In genomic region chr15:70142322-70143191, GRCh38 we compare ENCODE assay signal across 9 cellular contexts. TPM values are rescaled to one million over a fixed set of nuclear protein-coding genes. Genes with fewer than 3 reads are reported as not detected.
DNase-seq lines count a peak whose midpoint lies in the region; ATAC-seq and TF ChIP-seq lines count a peak whose summit lies in the region.
"Had no signal": no experiment of that assay in that cellular context is flagged by ENCODE, and none has a peak within 500 bp of the region (broad histone marks: within the 10 kb centered on the region; RNA-seq: fewer than 3 reads in every experiment).

No MANE protein-coding gene starts in this region.

- CTCF ChIA-PET in mammary epithelial cell (lab: Charles Lee; ENCODE audit: low non-redundant PET), result interaction anchor here (0.7 kb wide), 1 partner anchor 608 kb away, joined by 3 read pairs; no protein-coding TSS in a partner anchor
- CTCF ChIA-PET in activated naive CD4-positive, alpha-beta T cell treated with anti-CD3 and anti-CD28 coated beads for 36 hours (lab: Charles Lee), result interaction anchor here (0.8 to 1.3 kb wide), 2 partner anchors 305 to 429 kb away, joined by 3 read pairs; no protein-coding TSS in a partner anchor

- H3K27ac Mint-ChIP-seq in activated naive CD4-positive, alpha-beta T cell treated with anti-CD3 and anti-CD28 coated beads for 36 hours, result no peak overlapping the region

- H3K4me3 ChIP-seq in breast epithelium (no peak overlapping the region), mammary epithelial cell (replicated peaks in 1 of 3; ENCODE audit: insufficient read depth in 1 of 3, low read depth in 2 of 3, low read length in 3 of 3) (no peak overlapping the region), mesenchymal stem cell (ENCODE audit: insufficient read depth in 1 of 2, low read depth in 1 of 2, low read length in 2 of 2) (no peak overlapping the region), upper lobe of right lung (no peak overlapping the region)

- no peak overlapping the region for H4K8ac ChIP-seq in mesenchymal stem cell (ENCODE audit: low read length)

- no peak overlapping the region for H4K91ac ChIP-seq in mesenchymal stem cell (ENCODE audit: low read length)

- H3K36me3 ChIP-seq in breast epithelium (no peaks in the 10 kb centered on the region), mammary epithelial cell (ENCODE audit: insufficient read depth, low read length) (no peaks in the 10 kb centered on the region), mesenchymal stem cell (ENCODE audit: control insufficient read depth in 1 of 2, insufficient read depth in 2 of 2, low read depth in 1 of 2, low read length in 2 of 2) (no peaks in the 10 kb centered on the region), upper lobe of right lung (no peaks in the 10 kb centered on the region)

- H3K9ac ChIP-seq in mammary epithelial cell (ENCODE audit: insufficient read depth, low read length), result no peak overlapping the region
- H3K9ac ChIP-seq in mesenchymal stem cell (ENCODE audit: low read length), result no peak overlapping the region

- H3K14ac ChIP-seq in mesenchymal stem cell (ENCODE audit: low read length in 2 of 2), result no peak overlapping the region

- BruUV-seq in mammary epithelial cell (replicated peaks; lab: Mats Ljungman, UMichigan), result no TSS peak

- peaks cover 34% of the 10 kb centered on the region for H3K4me1 Mint-ChIP-seq in activated naive CD4-positive, alpha-beta T cell treated with anti-CD3 and anti-CD28 coated beads for 36 hours (ENCODE audit: low read depth)

- no peaks in the 10 kb centered on the region for H3K79me2 ChIP-seq in mammary epithelial cell (ENCODE audit: insufficient read depth, low read length)

- no peak for DNase-seq in breast epithelium (ENCODE audit: low spot score in 2 of 2)
- no peak for DNase-seq in mammary epithelial cell
- peak; percentile 68 for DNase-seq in activated naive CD4-positive, alpha-beta T cell treated with anti-CD3 and anti-CD28 coated beads for 36 hours
- peak; percentile 73 for DNase-seq in mesenchymal stem cell
- DNase-seq in upper lobe of right lung, result peak; percentile 76
- DNase-seq in NCI-H1092 treated with DMSO at 0.1 percent for 48 hours (lab: John Stamatoyannopoulos, UW), result no peak
- no peak for DNase-seq in SHP77 (lab: John Stamatoyannopoulos, UW)

- H3K4ac ChIP-seq in mesenchymal stem cell (ENCODE audit: low read depth in 1 of 2, low read length in 2 of 2), result no peak overlapping the region

- no peak overlapping the region for H2AK5ac ChIP-seq in mesenchymal stem cell (ENCODE audit: low read length, severe bottlenecking)

- H3K9me3 Mint-ChIP-seq in activated naive CD4-positive, alpha-beta T cell treated with anti-CD3 and anti-CD28 coated beads for 36 hours, result no peaks in the 10 kb centered on the region

- dilution Hi-C loops in mammary epithelial cell (cut with HindIII; ENCODE audit: low sequenced_read_pairs), result no loop called here

- in situ Hi-C loops in mammary epithelial cell (cut with MboI; ENCODE audit: low sequenced_read_pairs in 2 of 2), result no loop called here

- no peak overlapping the region for H2BK120ac ChIP-seq in mesenchymal stem cell (ENCODE audit: low read depth, low read length)

- no peaks in the 10 kb centered on the region for H3K79me1 ChIP-seq in mesenchymal stem cell (replicated peaks; ENCODE audit: low read length, poor library complexity, severe bottlenecking)

- no peaks in the 10 kb centered on the region for H4K20me1 ChIP-seq in mammary epithelial cell (ENCODE audit: insufficient read depth, low read length)

- TF ChIP-seq CTCF in breast epithelium (IDR thresholded peaks at IDR 0.05) (no peak), mammary epithelial cell (conservative IDR thresholded peaks at IDR 0.05 in 1 of 2, IDR thresholded peaks at IDR 0.05 in 1 of 2; ENCODE audit: extremely low read depth in 1 of 2, insufficient read depth in 1 of 2, low read depth in 1 of 2, low read length in 2 of 2) (no peak), upper lobe of right lung (IDR thresholded peaks at IDR 0.05) (no peak)

- intact Hi-C loops in breast epithelium (cut with DNase I; ENCODE audit: low total_unique reads) (no loop called here), mammary epithelial cell (cut with micrococcal nuclease) (no loop called here), upper lobe of right lung (cut with DNase I) (no loop called here)
- intact Hi-C loops in activated naive CD4-positive, alpha-beta T cell treated with anti-CD3 and anti-CD28 coated beads for 36 hours (cut with micrococcal nuclease), result loop anchor here (1.0 to 5.0 kb wide), 4 partner anchors 43 to 565 kb away; no protein-coding TSS in a partner anchor

- H3K23ac ChIP-seq in mesenchymal stem cell (ENCODE audit: low read length in 2 of 2), result no peak overlapping the region

- WGBS in mammary epithelial cell (ENCODE audit: low coverage, missing lambda C conversion rate), result 72% methylated on average over 18 of the region's 24 CpGs
- WGBS in mesenchymal stem cell, result 54% methylated on average over 24 of the region's 24 CpGs

- no peak overlapping the region for H2AFZ ChIP-seq in mammary epithelial cell (ENCODE audit: low read depth, low read length)
- no peak overlapping the region for H2AFZ ChIP-seq in mesenchymal stem cell (ENCODE audit: low read depth, low read length)

- H3K4me1 ChIP-seq in breast epithelium, result no peaks in the 10 kb centered on the region
- H3K4me1 ChIP-seq in mammary epithelial cell (ENCODE audit: insufficient read depth, low read length), result no peaks in the 10 kb centered on the region
- H3K4me1 ChIP-seq in mesenchymal stem cell (ENCODE audit: control insufficient read depth, insufficient read depth, low read depth, low read length), result peaks cover 15% of the 10 kb centered on the region
- H3K4me1 ChIP-seq in upper lobe of right lung, result peaks cover 38% of the 10 kb centered on the region

- no peaks in the 10 kb centered on the region for H3K27me3 ChIP-seq in breast epithelium
- peaks cover 8% of the 10 kb centered on the region for H3K27me3 ChIP-seq in mammary epithelial cell (ENCODE audit: insufficient read depth, low read length)
- peaks cover 46 to 57% of the 10 kb centered on the region in 2 experiments for H3K27me3 ChIP-seq in mesenchymal stem cell (ENCODE audit: control insufficient read depth in 1 of 2, insufficient read depth in 1 of 2, low read length in 2 of 2)
- no peaks in the 10 kb centered on the region for H3K27me3 ChIP-seq in upper lobe of right lung

- H3K27ac ChIP-seq in breast epithelium (peak overlapping the region; percentile 41 to 62), mammary epithelial cell (ENCODE audit: insufficient read depth, low read depth, low read length) (no peak overlapping the region), mesenchymal stem cell (ENCODE audit: low read length, poor library complexity, severe bottlenecking) (no peak overlapping the region), upper lobe of right lung (no peak overlapping the region)
- H3K27ac ChIP-seq: VCaP had no signal

- no peak overlapping the region for H2BK5ac ChIP-seq in mesenchymal stem cell (ENCODE audit: low read depth, low read length, poor library complexity, severe bottlenecking)

- H3K36me3 Mint-ChIP-seq in activated naive CD4-positive, alpha-beta T cell treated with anti-CD3 and anti-CD28 coated beads for 36 hours (ENCODE audit: low read depth), result no peaks in the 10 kb centered on the region

- H3K4me3 Mint-ChIP-seq in activated naive CD4-positive, alpha-beta T cell treated with anti-CD3 and anti-CD28 coated beads for 36 hours, result no peak overlapping the region

- no peak overlapping the region for H3K4me2 ChIP-seq in mammary epithelial cell (ENCODE audit: insufficient read depth, low read depth, low read length)
- no peak overlapping the region for H3K4me2 ChIP-seq in mesenchymal stem cell (ENCODE audit: low read length, poor library complexity, severe bottlenecking)

- peaks cover 6% of the 10 kb centered on the region for H3K27me3 Mint-ChIP-seq in activated naive CD4-positive, alpha-beta T cell treated with anti-CD3 and anti-CD28 coated beads for 36 hours (ENCODE audit: low read depth)

- no peak overlapping the region for H2BK15ac ChIP-seq in mesenchymal stem cell (ENCODE audit: low read depth, poor library complexity, severe bottlenecking)

- peak; percentile 64 for ATAC-seq in upper lobe of right lung
- ATAC-seq in GM21737 (IDR thresholded peaks at IDR 0.05; ENCODE audit: unreplicated experiment), result no peak

- H3K18ac ChIP-seq in mesenchymal stem cell (ENCODE audit: low read depth in 1 of 2, low read length in 2 of 2), result peak overlapping the region; percentile 11 to 17

- H3K9me3 ChIP-seq in breast epithelium (no peaks in the 10 kb centered on the region), mammary epithelial cell (replicated peaks; ENCODE audit: insufficient read depth, low read length) (no peaks in the 10 kb centered on the region), mesenchymal stem cell (ENCODE audit: control insufficient read depth, low read length) (no peaks in the 10 kb centered on the region), upper lobe of right lung (no peaks in the 10 kb centered on the region)

- no peak overlapping the region for H2BK12ac ChIP-seq in mesenchymal stem cell (ENCODE audit: low read length in 2 of 2)

- no peak for TF ChIP-seq POLR2A in breast epithelium (IDR thresholded peaks at IDR 0.05)

RNA-seq across cellular contexts. Expression of gene TLE3, which starts 44.8 kb away (rescaled TPM):
- total RNA-seq in breast epithelium (10 to 100 TPM; 67.0 to 73.9 (median 73.4) TPM), mammary epithelial cell (10 to 100 TPM; 27.6 to 32.0 TPM), upper lobe of right lung (58.8 TPM)
- 21.2 TPM for polyA plus RNA-seq in mammary epithelial cell
- 53.7 TPM for polyA minus RNA-seq in mammary epithelial cell
- total RNA-seq in activated naive CD4-positive, alpha-beta T cell treated with anti-CD3 and anti-CD28 coated beads for 36 hours, result 100 to 1,000 TPM; 105 to 109 TPM
- polyA plus RNA-seq in mesenchymal stem cell (2013, experiment 1 of 2), result 42.9 TPM
- polyA plus RNA-seq in mesenchymal stem cell (2013, experiment 2 of 2), result 39.2 TPM

Comparison
In these comparisons a context has a peak if more than half of its experiments do, and no peak if none do; other contexts are left out.
1. H3K27ac ChIP-seq: peak in breast epithelium (2 of 2); none in mammary epithelial cell (single experiment), mesenchymal stem cell (single experiment) and upper lobe of right lung (single experiment).
2. DNase-seq: peak in activated naive CD4-positive, alpha-beta T cell treated with anti-CD3 and anti-CD28 coated beads for 36 hours (single experiment), mesenchymal stem cell (single experiment) and upper lobe of right lung (single experiment); none in breast epithelium (0 of 2), mammary epithelial cell (single experiment), NCI-H1092 treated with DMSO at 0.1 percent for 48 hours (single experiment) and SHP77 (0 of 2).